19 cellular contexts compared by ENCODE assay signal in genomic region chr20:50250748-50251382, GRCh38.
A peak's percentile ranks its signal among the peaks of the same experiment; 100 is the strongest.
DNase-seq lines count a peak whose midpoint lies in the region; ATAC-seq and TF ChIP-seq lines count a peak whose summit lies in the region.
"Had no signal": no experiment of that assay in that cellular context is flagged by ENCODE, and none has a peak within 500 bp of the region (broad histone marks: within the 10 kb centered on the region; RNA-seq: fewer than 3 reads in every experiment).

No MANE protein-coding gene starts in this region.

- no peak overlapping the region for H3K4me3 ChIP-seq in body of pancreas
- no peak overlapping the region for H3K4me3 ChIP-seq in mesenchymal stem cell (ENCODE audit: insufficient read depth in 1 of 2, low read depth in 1 of 2, low read length in 2 of 2)
- no peak overlapping the region for H3K4me3 ChIP-seq in lower lobe of right lung

- no peak for DNase-seq in natural killer cell treated with Interleukin-12 subunit alpha and Interleukin-12 subunit beta and Interleukin-15 and Interleukin-18, amount 100 ng/mL, for 72 hours (ENCODE audit: low spot score)
- no peak for DNase-seq in natural killer cell
- DNase-seq in body of pancreas: peak in 3 of 4 donors; percentile 41 to 58 (median 48)
- DNase-seq in mesenchymal stem cell: no peak
- DNase-seq in lower lobe of right lung: no peak
- no peak for DNase-seq in GM20000 (ENCODE audit: low spot score)
- no peak for DNase-seq in T-helper 2 cell
- DNase-seq: BE2C; CD4-positive, CD25-positive, alpha-beta regulatory T cell; DMS79; H7; MV-4-11; NCI-H1105 treated with DMSO at 0.1 percent for 48 hours; NCI-H2029 treated with DMSO at 0.1 percent for 48 hours; NCI-H226; NCI-H510A treated with DMSO at 0.1 percent for 48 hours; NCI-H748 treated with DMSO at 0.1 percent for 48 hours had no signal

- H3K4ac ChIP-seq in mesenchymal stem cell (ENCODE audit: low read depth in 1 of 2, low read length in 2 of 2): no peak overlapping the region

- H3K4me2 ChIP-seq in mesenchymal stem cell (ENCODE audit: low read length, poor library complexity, severe bottlenecking): no peak overlapping the region
- H3K4me2 ChIP-seq: KMS-11 had no signal

- peak overlapping the region; percentile 43 for H4K91ac ChIP-seq in mesenchymal stem cell (ENCODE audit: low read length)

- peak overlapping the region; percentile 31 for H3K9ac ChIP-seq in mesenchymal stem cell (ENCODE audit: low read length)
- H3K9ac ChIP-seq: KMS-11 had no signal

- H3K23ac ChIP-seq in mesenchymal stem cell (ENCODE audit: low read length in 2 of 2): peak overlapping the region in 1 of 2 experiments; percentile 44

- TF ChIP-seq CTCF in natural killer cell (IDR thresholded peaks at IDR 0.05) (no peak), body of pancreas (IDR thresholded peaks at IDR 0.05) (no peak), lower lobe of right lung (IDR thresholded peaks at IDR 0.05) (no peak), GM20000 (IDR thresholded peaks at IDR 0.05; ENCODE audit: extremely low read depth, missing control alignments) (no peak)

- H3K4me1 Mint-ChIP-seq in natural killer cell treated with Interleukin-12 subunit alpha and Interleukin-12 subunit beta and Interleukin-15 and Interleukin-18, amount 100 ng/mL, for 72 hours (ENCODE audit: low read depth in 2 of 2): peaks cover 3 to 4% of the 10 kb centered on the region in 2 donors
- no peaks in the 10 kb centered on the region for H3K4me1 Mint-ChIP-seq in natural killer cell
- H3K4me1 Mint-ChIP-seq: CD4-positive, CD25-positive, alpha-beta regulatory T cell had no signal

- no peak overlapping the region for H3K4me3 Mint-ChIP-seq in natural killer cell treated with Interleukin-12 subunit alpha and Interleukin-12 subunit beta and Interleukin-15 and Interleukin-18, amount 100 ng/mL, for 72 hours
- H3K4me3 Mint-ChIP-seq in natural killer cell: no peak overlapping the region
- H3K4me3 Mint-ChIP-seq: CD4-positive, CD25-positive, alpha-beta regulatory T cell had no signal

- H3K4me1 ChIP-seq in body of pancreas (peaks cover 26% of the 10 kb centered on the region), mesenchymal stem cell (ENCODE audit: control insufficient read depth, insufficient read depth, low read depth, low read length) (peaks cover 15% of the 10 kb centered on the region), lower lobe of right lung (no peaks in the 10 kb centered on the region)
- H3K4me1 ChIP-seq: BE2C had no signal

- H3K36me3 Mint-ChIP-seq in natural killer cell treated with Interleukin-12 subunit alpha and Interleukin-12 subunit beta and Interleukin-15 and Interleukin-18, amount 100 ng/mL, for 72 hours: no peaks in the 10 kb centered on the region
- no peaks in the 10 kb centered on the region for H3K36me3 Mint-ChIP-seq in natural killer cell
- H3K36me3 Mint-ChIP-seq: CD4-positive, CD25-positive, alpha-beta regulatory T cell had no signal

- peak overlapping the region; percentile 92 for H2BK15ac ChIP-seq in mesenchymal stem cell (ENCODE audit: low read depth, poor library complexity, severe bottlenecking)

- no peaks in the 10 kb centered on the region for H3K9me3 Mint-ChIP-seq in natural killer cell treated with Interleukin-12 subunit alpha and Interleukin-12 subunit beta and Interleukin-15 and Interleukin-18, amount 100 ng/mL, for 72 hours
- no peaks in the 10 kb centered on the region for H3K9me3 Mint-ChIP-seq in natural killer cell

- H2BK12ac ChIP-seq in mesenchymal stem cell (ENCODE audit: low read length in 2 of 2): peak overlapping the region; percentile 40 to 69

- no peaks in the 10 kb centered on the region for H3K27me3 ChIP-seq in body of pancreas
- no peaks in the 10 kb centered on the region for H3K27me3 ChIP-seq in mesenchymal stem cell (ENCODE audit: control insufficient read depth in 1 of 2, insufficient read depth in 1 of 2, low read length in 2 of 2)
- no peaks in the 10 kb centered on the region for H3K27me3 ChIP-seq in lower lobe of right lung (ENCODE audit: low read depth)
- H3K27me3 ChIP-seq: BE2C had no signal

- ATAC-seq in natural killer cell treated with Interleukin-12 subunit alpha and Interleukin-12 subunit beta and Interleukin-15 and Interleukin-18, amount 100 ng/mL, for 72 hours: peak; percentile 8 to 51
- ATAC-seq in natural killer cell: no peak
- ATAC-seq in body of pancreas: no peak
- ATAC-seq in lower lobe of right lung: no peak
- ATAC-seq in GM19397 (IDR thresholded peaks at IDR 0.05; ENCODE audit: unreplicated experiment): no peak

- H3K27ac ChIP-seq in body of pancreas: no peak overlapping the region
- H3K27ac ChIP-seq in mesenchymal stem cell (ENCODE audit: low read length, poor library complexity, severe bottlenecking): no peak overlapping the region
- no peak overlapping the region for H3K27ac ChIP-seq in lower lobe of right lung
- H3K27ac ChIP-seq: KMS-11 had no signal

- H3K36me3 ChIP-seq in body of pancreas (replicated peaks in 1 of 2; ENCODE audit: insufficient read depth in 1 of 2, low read depth in 2 of 2) (no peaks in the 10 kb centered on the region), mesenchymal stem cell (ENCODE audit: control insufficient read depth in 1 of 2, insufficient read depth in 2 of 2, low read depth in 1 of 2, low read length in 2 of 2) (no peaks in the 10 kb centered on the region), lower lobe of right lung (no peaks in the 10 kb centered on the region)
- H3K36me3 ChIP-seq: BE2C had no signal

- no peak overlapping the region for H2AFZ ChIP-seq in mesenchymal stem cell (ENCODE audit: low read depth, low read length)

- no peak overlapping the region for H2BK5ac ChIP-seq in mesenchymal stem cell (ENCODE audit: low read depth, low read length, poor library complexity, severe bottlenecking)

- H3K18ac ChIP-seq in mesenchymal stem cell (ENCODE audit: low read depth in 1 of 2, low read length in 2 of 2): peak overlapping the region; percentile 30 to 58

- 80 to 86% methylated on average over 6 to 14 of the region's 15 CpGs for WGBS in body of pancreas, 2 donors
- WGBS in mesenchymal stem cell: 95% methylated on average over 15 of the region's 15 CpGs

- no peak overlapping the region for H2BK120ac ChIP-seq in mesenchymal stem cell (ENCODE audit: low read depth, low read length)

- TF ChIP-seq POLR2A in body of pancreas (IDR thresholded peaks at IDR 0.05): no peak

- intact Hi-C loops in natural killer cell (cut with micrococcal nuclease) (no loop called here), body of pancreas (cut with DNase I) (no loop called here), lower lobe of right lung (cut with DNase I) (no loop called here)

- no peaks in the 10 kb centered on the region for H3K79me1 ChIP-seq in mesenchymal stem cell (replicated peaks; ENCODE audit: low read length, poor library complexity, severe bottlenecking)

- peak overlapping the region; percentile 49 for H2AK5ac ChIP-seq in mesenchymal stem cell (ENCODE audit: low read length, severe bottlenecking)

- H3K9me3 ChIP-seq in body of pancreas (no peaks in the 10 kb centered on the region), mesenchymal stem cell (ENCODE audit: control insufficient read depth, low read length) (no peaks in the 10 kb centered on the region), lower lobe of right lung (no peaks in the 10 kb centered on the region)
- H3K9me3 ChIP-seq: BE2C had no signal

- no peak overlapping the region for H3K27ac Mint-ChIP-seq in natural killer cell treated with Interleukin-12 subunit alpha and Interleukin-12 subunit beta and Interleukin-15 and Interleukin-18, amount 100 ng/mL, for 72 hours
- H3K27ac Mint-ChIP-seq in natural killer cell: no peak overlapping the region
- H3K27ac Mint-ChIP-seq: CD4-positive, CD25-positive, alpha-beta regulatory T cell had no signal

- H3K27me3 Mint-ChIP-seq in natural killer cell treated with Interleukin-12 subunit alpha and Interleukin-12 subunit beta and Interleukin-15 and Interleukin-18, amount 100 ng/mL, for 72 hours: peaks cover 0 to 14% of the 10 kb centered on the region in 2 donors
- H3K27me3 Mint-ChIP-seq in natural killer cell (ENCODE audit: low read depth in 2 of 2): peaks cover 7 to 9% of the 10 kb centered on the region in 2 donors
- H3K27me3 Mint-ChIP-seq: CD4-positive, CD25-positive, alpha-beta regulatory T cell had no signal

- H3K14ac ChIP-seq in mesenchymal stem cell (ENCODE audit: low read length in 2 of 2): peak overlapping the region in 1 of 2 experiments; percentile 76

- H4K8ac ChIP-seq in mesenchymal stem cell (ENCODE audit: low read length): no peak overlapping the region

Comparison
In these comparisons a context has a peak if more than half of its experiments do, and no peak if none do; other contexts are left out.
1. ATAC-seq: peak in natural killer cell treated with Interleukin-12 subunit alpha and Interleukin-12 subunit beta and Interleukin-15 and Interleukin-18, amount 100 ng/mL, for 72 hours (2 of 2); none in natural killer cell (0 of 3), body of pancreas (single experiment), lower lobe of right lung (0 of 2) and GM19397 (single experiment).
2. DNase-seq: peak in body of pancreas (3 of 4); none in natural killer cell treated with Interleukin-12 subunit alpha and Interleukin-12 subunit beta and Interleukin-15 and Interleukin-18, amount 100 ng/mL, for 72 hours (single experiment), natural killer cell (single experiment), mesenchymal stem cell (single experiment), lower lobe of right lung (single experiment), GM20000 (single experiment) and T-helper 2 cell (0 of 5).